ENCODE assay signal across 8 cellular contexts in genomic region chr1:16351994-16352841, GRCh38.
DNase-seq lines count a peak whose midpoint lies in the region; ATAC-seq and TF ChIP-seq lines count a peak whose summit lies in the region.

Gene FBXO42 (minus strand): TSS chr1:16352480. CDS start chr1:16315418, 37,062 bp downstream.

- peak; percentile 91 for ATAC-seq in GM19035 (IDR thresholded peaks at IDR 0.05; ENCODE audit: unreplicated experiment)
- ATAC-seq in HG03342 (IDR thresholded peaks at IDR 0.05; ENCODE audit: unreplicated experiment), result peak; percentile 91
- ATAC-seq in central memory CD8-positive, alpha-beta T cell (replicated peaks; ENCODE audit: extremely low read depth, poor library complexity, severe bottlenecking), result peak; percentile 94

- no peaks in the 10 kb centered on the region for H3K9me3 Mint-ChIP-seq in central memory CD8-positive, alpha-beta T cell

- peak within 1 kb of the TSS; percentile 97 for H3K4me3 ChIP-seq in AG10803 (ENCODE audit: low read length)

- H3K4me1 Mint-ChIP-seq in central memory CD8-positive, alpha-beta T cell, result peaks cover 13% of the 10 kb centered on the region

- H3K27ac Mint-ChIP-seq in central memory CD8-positive, alpha-beta T cell (ENCODE audit: low read depth), result peak within 1 kb of the TSS; percentile 87

- peak within 1 kb of the TSS; percentile 88 for H3K4me3 Mint-ChIP-seq in central memory CD8-positive, alpha-beta T cell

- peaks cover 10% of the 10 kb centered on the region for H3K36me3 Mint-ChIP-seq in central memory CD8-positive, alpha-beta T cell (ENCODE audit: insufficient read depth)

- DNase-seq in AG10803 (ENCODE audit: low read depth) (peak; percentile 91), NCI-H345 treated with DMSO at 0.1 percent for 48 hours (lab: John Stamatoyannopoulos, UW; ENCODE audit: unreplicated experiment) (peak; percentile 93), islet precursor cell (peak; percentile 97)
- DNase-seq in activated CD4-positive, CD25-positive, alpha-beta regulatory T cell (lab: John Stamatoyannopoulos, UW), result peak; percentile 68 to 88 (median 76)
- DNase-seq in central memory CD8-positive, alpha-beta T cell (ENCODE audit: low spot score in 2 of 2), result peak; percentile 84 to 90
- peak; percentile 86 to 88 (median 86) for DNase-seq in stimulated activated CD4-positive, alpha-beta T cell treated with anti-CD3 and anti-CD28 coated beads, Interleukin-12 subunit alpha, Interleukin-12 subunit beta, amount 100 ng/mL, for 48 hours (ENCODE audit: low read depth in 2 of 3, low spot score in 1 of 3)

- TF ChIP-seq CTCF in AG10803 (conservative IDR thresholded peaks at IDR 0.05; ENCODE audit: low read length), result peak; percentile 30

- no peaks in the 10 kb centered on the region for H3K27me3 Mint-ChIP-seq in central memory CD8-positive, alpha-beta T cell

Comparison
In these comparisons a context has a peak if more than half of its experiments do, and no peak if none do; other contexts are left out.
1. Peak in every context shown above with its lines: DNase-seq, ATAC-seq and H3K4me3 ChIP-seq.